8 cellular contexts compared by ENCODE assay signal in the genomic region with DNA sequence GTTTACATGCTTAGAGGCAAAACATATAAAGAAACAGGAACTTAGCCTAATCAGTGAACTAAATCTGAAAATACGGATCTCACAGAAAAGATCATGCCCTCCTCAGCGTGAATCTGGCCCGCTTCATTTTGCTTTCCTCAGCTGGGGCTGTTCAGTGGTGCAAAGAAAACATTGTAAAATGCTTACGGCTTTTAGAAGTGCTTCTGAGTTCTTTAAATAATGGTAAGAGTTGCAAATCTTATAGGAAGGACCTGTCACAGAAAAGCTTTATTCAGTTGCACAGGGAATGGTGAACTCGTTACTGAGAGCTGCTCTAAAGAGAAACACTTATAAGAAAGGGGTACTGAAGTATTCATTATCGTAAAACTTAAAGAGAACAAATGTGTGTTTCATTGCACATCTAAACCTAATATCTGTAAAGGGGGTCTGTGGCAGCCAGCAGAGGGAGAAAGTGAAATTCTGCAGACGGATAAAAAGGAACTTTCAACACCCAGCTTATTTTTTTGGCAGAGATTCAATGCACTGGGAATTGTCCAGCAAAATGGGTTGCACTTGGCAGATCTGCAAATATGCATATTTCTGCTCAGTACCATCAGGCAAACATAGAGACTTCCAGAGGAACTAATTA.
DNase-seq lines count a peak whose midpoint lies in the region; ATAC-seq and TF ChIP-seq lines count a peak whose summit lies in the region.

No MANE protein-coding gene starts in this region.

- H3K4me3 ChIP-seq in AG10803 (ENCODE audit: low read length): peak overlapping the region; percentile 15

- H3K36me3 Mint-ChIP-seq in activated naive CD4-positive, alpha-beta T cell treated with anti-CD3 and anti-CD28 coated beads for 36 hours (ENCODE audit: low read depth): no peaks in the 10 kb centered on the region

- ATAC-seq in HG02642 (IDR thresholded peaks at IDR 0.05; ENCODE audit: poor library complexity, unreplicated experiment): peak; percentile 51

- no peaks in the 10 kb centered on the region for H3K9me3 Mint-ChIP-seq in activated naive CD4-positive, alpha-beta T cell treated with anti-CD3 and anti-CD28 coated beads for 36 hours

- no peak overlapping the region for H3K27ac Mint-ChIP-seq in activated naive CD4-positive, alpha-beta T cell treated with anti-CD3 and anti-CD28 coated beads for 36 hours

- no peak overlapping the region for H3K4me3 Mint-ChIP-seq in activated naive CD4-positive, alpha-beta T cell treated with anti-CD3 and anti-CD28 coated beads for 36 hours

- peak; percentile 82 for DNase-seq in AG10803 (ENCODE audit: low read depth)
- peak; percentile 7 for DNase-seq in brain pericyte (ENCODE audit: low read depth, low spot score)
- DNase-seq in middle frontal gyrus (ENCODE audit: extremely low spot score, low spot score): peak; percentile 60
- no peak for DNase-seq in mesenteric fat pad (ENCODE audit: low spot score)
- DNase-seq in NCI-H187 treated with DMSO at 0.1 percent for 48 hours (lab: John Stamatoyannopoulos, UW): no peak
- DNase-seq in ecto neural progenitor cell (ENCODE audit: low spot score): no peak
- DNase-seq in activated naive CD4-positive, alpha-beta T cell treated with anti-CD3 and anti-CD28 coated beads for 36 hours: no peak

- peaks cover 6% of the 10 kb centered on the region for H3K27me3 Mint-ChIP-seq in activated naive CD4-positive, alpha-beta T cell treated with anti-CD3 and anti-CD28 coated beads for 36 hours (ENCODE audit: low read depth)

- CTCF ChIA-PET in activated naive CD4-positive, alpha-beta T cell treated with anti-CD3 and anti-CD28 coated beads for 36 hours (lab: Charles Lee): interaction anchor here (0.6 kb wide), 1 partner anchor 29 kb away, joined by 3 read pairs; no protein-coding TSS in a partner anchor

- intact Hi-C loops in activated naive CD4-positive, alpha-beta T cell treated with anti-CD3 and anti-CD28 coated beads for 36 hours (cut with micrococcal nuclease): no loop called here

- TF ChIP-seq CTCF in AG10803 (conservative IDR thresholded peaks at IDR 0.05; ENCODE audit: low read length): peak; percentile 56

- H3K4me1 Mint-ChIP-seq in activated naive CD4-positive, alpha-beta T cell treated with anti-CD3 and anti-CD28 coated beads for 36 hours (ENCODE audit: low read depth): peaks cover 7% of the 10 kb centered on the region

Comparison
In these comparisons a context has a peak if more than half of its experiments do, and no peak if none do; other contexts are left out.
1. DNase-seq: peak in AG10803 (single experiment), brain pericyte (single experiment) and middle frontal gyrus (single experiment); none in mesenteric fat pad (single experiment), NCI-H187 treated with DMSO at 0.1 percent for 48 hours (single experiment), ecto neural progenitor cell (single experiment) and activated naive CD4-positive, alpha-beta T cell treated with anti-CD3 and anti-CD28 coated beads for 36 hours (single experiment).